8 cellular contexts compared by ENCODE assay signal in genomic region chr7:77800158-77800557, GRCh38. TPM values are rescaled to one million over a fixed set of nuclear protein-coding genes. Genes with fewer than 3 reads are reported as not detected.
DNase-seq lines count a peak whose midpoint lies in the region; ATAC-seq and TF ChIP-seq lines count a peak whose summit lies in the region.

No MANE protein-coding gene starts in this region.

- H3K9me2 ChIP-seq in PC-3 (replicated peaks; ENCODE audit: low read length) = no peaks in the 10 kb centered on the region

- 42 to 51% (median 48%) methylated on average over 4 of the region's 4 CpGs for WGBS in heart left ventricle, 4 donors

- H3K27ac Mint-ChIP-seq in stimulated activated naive CD8-positive, alpha-beta T cell treated with anti-CD3 and anti-CD28 coated beads, Interleukin-15, amount 100 ng/mL, for 72 hours = no peak overlapping the region

- peaks cover 71% of the 10 kb centered on the region for H3K4me1 Mint-ChIP-seq in stimulated activated naive CD8-positive, alpha-beta T cell treated with anti-CD3 and anti-CD28 coated beads, Interleukin-15, amount 100 ng/mL, for 72 hours

- peaks cover 0 to under 1% (median 0%) of the 10 kb centered on the region in 9 donors for H3K36me3 ChIP-seq in heart left ventricle
- H3K36me3 ChIP-seq in PC-3 (ENCODE audit: low read depth, low read length) = no peaks in the 10 kb centered on the region
- H3K36me3 ChIP-seq in endocrine pancreas (ENCODE audit: control insufficient read depth, insufficient read depth, low read length) = no peaks in the 10 kb centered on the region

- intact Hi-C loops in heart left ventricle (cut with DNase I) = no loop called here
- intact Hi-C loops in Right ventricle myocardium inferior (cut with DNase I) = no loop called here
- intact Hi-C loops in PC-3 (cut with micrococcal nuclease) = no loop called here

- ATAC-seq in heart left ventricle = no peak
- no peak for ATAC-seq in Right ventricle myocardium inferior
- ATAC-seq in PC-3 = no peak
- ATAC-seq in stimulated activated naive CD8-positive, alpha-beta T cell treated with anti-CD3 and anti-CD28 coated beads, Interleukin-15, amount 100 ng/mL, for 72 hours = no peak
- no peak for ATAC-seq in HG03460 (IDR thresholded peaks at IDR 0.05; ENCODE audit: unreplicated experiment)
- no peak for ATAC-seq in GM18520 (IDR thresholded peaks at IDR 0.05; ENCODE audit: unreplicated experiment)

- peak overlapping the region; percentile 99; the same call in 1 of the 2 replicates for H2AFZ ChIP-seq in PC-3 (ENCODE audit: low read length)

- CTCF ChIA-PET in PC-3 (lab: Charles Lee) = interaction anchor here (0.6 kb wide), 1 partner anchor 145 kb away, joined by 3 read pairs; no protein-coding TSS in a partner anchor

- no peak for DNase-seq in heart left ventricle
- no peak for DNase-seq in Right ventricle myocardium inferior (ENCODE audit: missing footprints)
- no peak for DNase-seq in PC-3
- DNase-seq in stimulated activated naive CD8-positive, alpha-beta T cell treated with anti-CD3 and anti-CD28 coated beads, Interleukin-15, amount 100 ng/mL, for 72 hours = no peak
- DNase-seq in AG08396 (ENCODE audit: low spot score) = no peak

- H3K4me3 ChIP-seq in heart left ventricle (peak overlapping the region in 8 of 12 donors; percentile 65 to 94 (median 88)), PC-3 (ENCODE audit: low read length) (peak overlapping the region; percentile 86), endocrine pancreas (ENCODE audit: control insufficient read depth, insufficient read depth, low read length) (peak overlapping the region; percentile 94)

- TF ChIP-seq POLR2A in heart left ventricle (IDR thresholded peaks at IDR 0.05) = no peak

- POLR2A ChIA-PET in PC-3 (lab: Charles Lee; ENCODE audit: unreplicated experiment) = no interaction called here

- H3K27me3 ChIP-seq in heart left ventricle = no peaks in the 10 kb centered on the region
- no peaks in the 10 kb centered on the region for H3K27me3 ChIP-seq in PC-3 (ENCODE audit: low read length)
- no peaks in the 10 kb centered on the region for H3K27me3 ChIP-seq in endocrine pancreas (ENCODE audit: control insufficient read depth, insufficient read depth, low read length)

- peak overlapping the region; percentile 94 to 99 for H3K4me3 Mint-ChIP-seq in stimulated activated naive CD8-positive, alpha-beta T cell treated with anti-CD3 and anti-CD28 coated beads, Interleukin-15, amount 100 ng/mL, for 72 hours

- TF ChIP-seq CTCF in heart left ventricle (IDR thresholded peaks at IDR 0.05) (no peak), PC-3 (conservative IDR thresholded peaks at IDR 0.05; ENCODE audit: low read depth, low read length) (no peak)

- H3K27ac ChIP-seq in heart left ventricle = peak overlapping the region in 4 of 12 donors; percentile 88 to 91 (median 90)
- H3K27ac ChIP-seq in PC-3 (ENCODE audit: low read length) = no peak overlapping the region

- peaks cover 0 to 70% (median 24%) of the 10 kb centered on the region in 12 donors for H3K4me1 ChIP-seq in heart left ventricle
- peaks cover 19% of the 10 kb centered on the region for H3K4me1 ChIP-seq in PC-3 (ENCODE audit: insufficient read depth, low read length)
- H3K4me1 ChIP-seq in endocrine pancreas (ENCODE audit: control insufficient read depth, insufficient read depth, low read length) = peaks cover 18% of the 10 kb centered on the region

- peaks cover 64% of the 10 kb centered on the region for H3K79me2 ChIP-seq in PC-3 (ENCODE audit: low read length)

- H3K4me2 ChIP-seq in PC-3 (ENCODE audit: low read length) = peak overlapping the region; percentile 89

- H3K9me3 Mint-ChIP-seq in stimulated activated naive CD8-positive, alpha-beta T cell treated with anti-CD3 and anti-CD28 coated beads, Interleukin-15, amount 100 ng/mL, for 72 hours = peaks cover 2 to 7% of the 10 kb centered on the region in 2 donors

- peak overlapping the region; percentile 80; the same call in 1 of the 2 replicates for H3K9ac ChIP-seq in PC-3 (ENCODE audit: low read length)
- H3K9ac ChIP-seq in endocrine pancreas (ENCODE audit: control insufficient read depth, insufficient read depth, low read length) = no peak overlapping the region

- H3K9me3 ChIP-seq in heart left ventricle = no peaks in the 10 kb centered on the region
- no peaks in the 10 kb centered on the region for H3K9me3 ChIP-seq in PC-3 (ENCODE audit: low read length)
- H3K9me3 ChIP-seq in endocrine pancreas (ENCODE audit: control insufficient read depth, low read length) = no peaks in the 10 kb centered on the region

- no peaks in the 10 kb centered on the region for H3F3A ChIP-seq in PC-3 (ENCODE audit: low read length, unreplicated experiment)

- no TSS peak for BruUV-seq in PC-3 (replicated peaks; lab: Mats Ljungman, UMichigan)

- H3K27me3 Mint-ChIP-seq in stimulated activated naive CD8-positive, alpha-beta T cell treated with anti-CD3 and anti-CD28 coated beads, Interleukin-15, amount 100 ng/mL, for 72 hours = no peaks in the 10 kb centered on the region

- H4K20me1 ChIP-seq in PC-3 (ENCODE audit: low read length) = 0 out of 2 replicates have a peak, but pooled peaks cover 4% of the 10 kb centered on the region

RNA-seq across cellular contexts. Expression of gene PHTF2, which starts 1.6 kb away (rescaled TPM):
- total RNA-seq in heart left ventricle = 10 to 100 TPM; 20.5 to 47.2 (median 24.2) TPM
- polyA plus RNA-seq in heart left ventricle = 10 to 100 TPM in 1 of 2 donors, 1 to 10 TPM in 1; 9.6 to 31.5 TPM
- total RNA-seq in Right ventricle myocardium inferior = 21.5 TPM
- 13.9 and 20.4 TPM in 2 replicates for total RNA-seq in PC-3 (2014; rRNA removed)

RNA-seq across cellular contexts. Expression of gene TMEM60, which starts 1.9 kb away (rescaled TPM):
- 10 to 100 TPM in 2 of 9 donors, 1 to 10 TPM in 7; 5.4 to 13.2 (median 8.2) TPM for total RNA-seq in heart left ventricle
- 10 to 100 TPM; 14.9 to 16.3 TPM for polyA plus RNA-seq in heart left ventricle
- total RNA-seq in Right ventricle myocardium inferior = 8.0 TPM
- 6.9 and 8.1 TPM in 2 replicates for total RNA-seq in PC-3 (2014; rRNA removed)
